ENCODE assay signal across 20 cellular contexts in genomic region chr7:154743211-154743610, GRCh38.
DNase-seq lines count a peak whose midpoint lies in the region; ATAC-seq lines count a peak whose summit lies in the region.
"Had no signal": no experiment of that assay in that cellular context is flagged by ENCODE, and none has a peak within 500 bp of the region (broad histone marks: within the 10 kb centered on the region; RNA-seq: fewer than 3 reads in every experiment).

No MANE protein-coding gene starts in this region.

- H3K27ac ChIP-seq in angular gyrus (ENCODE audit: low read depth, low read length), result peak overlapping the region; percentile 14
- H3K27ac ChIP-seq: BLaER1 treated with 17β-estradiol and CSF1 and Interleukin-3, amounts not matched to agents 10 nM and 100 nM; Peyer's patch had no signal

- DNase-seq in Ammon's horn (ENCODE audit: low spot score) (peak; percentile 62), hippocampal formation (lab: John Stamatoyannopoulos, UW) (peak; percentile 22 to 56), occipital lobe (lab: John Stamatoyannopoulos, UW) (peak; percentile 34), HK-2 (ENCODE audit: unreplicated experiment) (no peak)
- DNase-seq: Calu3; CD8-positive, alpha-beta T cell; GF-D8; KBM-7; NCI-H1105 treated with DMSO at 0.1 percent for 48 hours; NCI-H187; NCI-H446; NCI-H526 treated with DMSO at 0.1 percent for 48 hours; Peyer's patch had no signal

- ATAC-seq in HG03280 (IDR thresholded peaks at IDR 0.05; ENCODE audit: unreplicated experiment) (no peak), GM18511 (IDR thresholded peaks at IDR 0.05; ENCODE audit: unreplicated experiment) (no peak)
- ATAC-seq: CD8-positive, alpha-beta T cell; GM12878; HepG2; Right ventricle myocardium inferior had no signal
